24 cellular contexts compared by ENCODE assay signal in the genomic region with DNA sequence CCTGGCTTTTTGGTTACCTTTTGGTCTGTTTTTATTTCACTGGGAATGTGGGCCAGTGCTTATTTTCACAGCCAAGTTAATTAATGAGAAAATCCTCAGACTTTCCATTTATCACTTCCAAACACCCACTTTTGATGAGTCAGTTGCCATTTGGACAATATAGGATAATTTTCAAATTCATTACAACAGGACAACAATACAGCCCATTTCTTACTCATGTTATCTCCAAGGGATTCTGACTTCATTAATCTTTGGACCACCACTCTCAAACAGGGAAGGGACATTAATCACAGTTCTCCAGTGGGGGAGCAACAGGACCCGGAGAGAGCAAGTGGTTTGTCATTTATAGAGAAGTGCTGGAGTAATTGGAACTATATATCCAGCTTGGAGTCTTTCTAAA.
"Had no signal": no experiment of that assay in that cellular context is flagged by ENCODE, and none has a peak within 500 bp of the region (broad histone marks: within the 10 kb centered on the region; RNA-seq: fewer than 3 reads in every experiment).

No MANE protein-coding gene starts in this region.

- H3K4me1 ChIP-seq: ascending aorta, body of pancreas had no signal

- ATAC-seq: activated CD4-positive, alpha-beta T cell treated with anti-CD3 and anti-CD28 coated beads for 36 hours; activated naive CD4-positive, alpha-beta T cell treated with anti-CD3 and anti-CD28 coated beads, Interleukin-2, amount 50 U/mL, for 72 hours; activated T-cell treated with anti-CD3 and anti-CD28 coated beads, Interleukin-2, amount 50 U/mL, for 72 hours; body of pancreas; T-helper 17 cell had no signal

- H3K4me3 ChIP-seq: ascending aorta, body of pancreas had no signal

- H3K9me3 ChIP-seq: ascending aorta, body of pancreas had no signal

- H3K27me3 ChIP-seq: ascending aorta, body of pancreas had no signal

- H3K27ac ChIP-seq: ascending aorta, body of pancreas had no signal

- H3K36me3 ChIP-seq: ascending aorta had no signal

- DNase-seq: activated CD4-positive, alpha-beta memory T cell treated with anti-CD3 and anti-CD28 coated beads for 36 hours; activated CD4-positive, alpha-beta T cell treated with anti-CD3 and anti-CD28 coated beads for 36 hours; activated CD4-positive, alpha-beta T cell treated with anti-CD3 and anti-CD28 coated beads, Interleukin-2, amount 10 ng/mL, durations not matched to agents 24 days and 14 days; activated CD4-positive, CD25-positive, alpha-beta regulatory T cell; activated CD4-positive, CD25-positive, alpha-beta regulatory T cell treated with anti-CD3 and anti-CD28 coated beads, Interleukin-2, amount 50 U/mL, for 72 hours; activated CD8-positive, alpha-beta memory T cell treated with anti-CD3 and anti-CD28 coated beads, Interleukin-2, amount 50 U/mL, for 48 hours; activated gamma-delta T cell; activated naive CD4-positive, alpha-beta T cell; activated naive CD4-positive, alpha-beta T cell treated with anti-CD3 and anti-CD28 coated beads, Interleukin-2, amount 10 ng/mL, durations not matched to agents 7 days and 5 days; activated naive CD8-positive, alpha-beta T cell treated with anti-CD3 and anti-CD28 coated beads, Interleukin-2, amount 10 ng/mL, durations not matched to agents 7 days and 5 days; activated T-cell treated with anti-CD3 and anti-CD28 coated beads for 4 hours; activated T-cell treated with anti-CD3 and anti-CD28 coated beads, Interleukin-2, amount 50 U/mL, for 24 hours; activated T-cell treated with anti-CD3 and anti-CD28 coated beads, Interleukin-2, amount 50 U/mL, for 72 hours; body of pancreas; caudate nucleus; cortex of kidney; effector CD8-positive, alpha-beta T cell; foreskin fibroblast; head of caudate nucleus; hippocampal formation; T-helper 17 cell; T1000 had no signal
